ENCODE assay signal across 9 cellular contexts in genomic region chr6:27545271-27546046, GRCh38.
A peak's percentile ranks its signal among the peaks of the same experiment; 100 is the strongest.
DNase-seq lines count a peak whose midpoint lies in the region; TF ChIP-seq lines count a peak whose summit lies in the region.
"Had no signal": no experiment of that assay in that cellular context is flagged by ENCODE, and none has a peak within 500 bp of the region (broad histone marks: within the 10 kb centered on the region; RNA-seq: fewer than 3 reads in every experiment).

No MANE protein-coding gene starts in this region.

- TF ChIP-seq POLR2A in tibial nerve (IDR thresholded peaks at IDR 0.05) = no peak
- no peak for TF ChIP-seq POLR2A in prostate gland (IDR thresholded peaks at IDR 0.05)

- H3K9me3 ChIP-seq in tibial nerve = peaks cover 0 to 20% (median 0%) of the 10 kb centered on the region in 4 donors
- H3K9me3 ChIP-seq in prostate gland = no peaks in the 10 kb centered on the region
- H3K9me3 ChIP-seq: neutrophil had no signal

- H3K36me3 ChIP-seq in BJ (ENCODE audit: control insufficient read depth, insufficient read depth, low read length) (no peaks in the 10 kb centered on the region), tibial nerve (no peaks in the 10 kb centered on the region), prostate gland (no peaks in the 10 kb centered on the region)
- H3K36me3 ChIP-seq: neutrophil had no signal

- H3K27me3 ChIP-seq in BJ (ENCODE audit: control insufficient read depth, insufficient read depth, low read length) (no peaks in the 10 kb centered on the region), tibial nerve (peaks cover 0 to 80% of the 10 kb centered on the region in 2 donors), prostate gland (replicated peaks; ENCODE audit: insufficient read depth) (peaks cover 28% of the 10 kb centered on the region)

- no peak for TF ChIP-seq CTCF in BJ (IDR thresholded peaks at IDR 0.05; ENCODE audit: insufficient read depth, low read depth, low read length)
- no peak for TF ChIP-seq CTCF in tibial nerve (IDR thresholded peaks at IDR 0.05)
- TF ChIP-seq CTCF in prostate gland (IDR thresholded peaks at IDR 0.05) = no peak

- H3K4me3 ChIP-seq in BJ (ENCODE audit: low read depth, low read length) = peak overlapping the region; percentile 13
- peak overlapping the region; percentile 67 for H3K4me3 ChIP-seq in iPS-11a (ENCODE audit: low read depth, low read length)
- peak overlapping the region in 3 of 4 donors; percentile 0 to 20 (median 14) for H3K4me3 ChIP-seq in tibial nerve
- no peak overlapping the region for H3K4me3 ChIP-seq in prostate gland

- CTCF ChIA-PET in BJ (lab: Yijun Ruan, JAX) = interaction anchor here (0.9 to 1.1 kb wide), 3 partner anchors 8 to 142 kb away, joined by 3 to 4 read pairs (median 3); no protein-coding TSS in a partner anchor

- whole genome bisulfite sequencing in tibial nerve, 2 donors = 6 to 8% methylated on average over 32 of the region's 32 CpGs
- WGBS in prostate gland = 8% methylated on average over 32 of the region's 32 CpGs

- peaks cover 0 to 16% (median 0%) of the 10 kb centered on the region in 4 donors for H3K4me1 ChIP-seq in tibial nerve
- H3K4me1 ChIP-seq in prostate gland (replicated peaks) = no peaks in the 10 kb centered on the region

- TF ChIP-seq EP300 in tibial nerve (IDR thresholded peaks at IDR 0.05) = no peak

- no peak for DNase-seq in BJ (ENCODE audit: low read depth)
- DNase-seq in HCEC 1CT = peak; percentile 72
- DNase-seq in activated CD4-positive, alpha-beta T cell treated with anti-CD3 and anti-CD28 coated beads, Interleukin-2, amount 50 U/mL, for 48 hours = peak; percentile 63 to 71
- no peak for DNase-seq in tibial nerve (ENCODE audit: low spot score in 2 of 2)
- DNase-seq in SK-N-DZ (ENCODE audit: low spot score) = no peak
- DNase-seq in prostate gland (ENCODE audit: low spot score) = no peak
- DNase-seq in DMS79 (lab: John Stamatoyannopoulos, UW) = no peak

- POLR2A ChIA-PET in BJ (lab: Charles Lee) = interaction anchor here (1.2 kb wide), 1 partner anchor 27 kb away, joined by 3 read pairs; no protein-coding TSS in a partner anchor

- intact Hi-C loops in prostate gland (cut with DNase I) = no loop called here

- H3K27ac ChIP-seq in tibial nerve (no peak overlapping the region), prostate gland (no peak overlapping the region)
- H3K27ac ChIP-seq: neutrophil had no signal

Comparison
In these comparisons a context has a peak if more than half of its experiments do, and no peak if none do; other contexts are left out.
1. DNase-seq: peak in HCEC 1CT (single experiment) and activated CD4-positive, alpha-beta T cell treated with anti-CD3 and anti-CD28 coated beads, Interleukin-2, amount 50 U/mL, for 48 hours (2 of 2); none in BJ (single experiment), tibial nerve (0 of 2), SK-N-DZ (single experiment), prostate gland (single experiment) and DMS79 (single experiment).
2. H3K4me3 ChIP-seq: peak in BJ (single experiment), iPS-11a (single experiment) and tibial nerve (3 of 4); none in prostate gland (0 of 2).